23 cellular contexts compared by ENCODE assay signal in the genomic region with DNA sequence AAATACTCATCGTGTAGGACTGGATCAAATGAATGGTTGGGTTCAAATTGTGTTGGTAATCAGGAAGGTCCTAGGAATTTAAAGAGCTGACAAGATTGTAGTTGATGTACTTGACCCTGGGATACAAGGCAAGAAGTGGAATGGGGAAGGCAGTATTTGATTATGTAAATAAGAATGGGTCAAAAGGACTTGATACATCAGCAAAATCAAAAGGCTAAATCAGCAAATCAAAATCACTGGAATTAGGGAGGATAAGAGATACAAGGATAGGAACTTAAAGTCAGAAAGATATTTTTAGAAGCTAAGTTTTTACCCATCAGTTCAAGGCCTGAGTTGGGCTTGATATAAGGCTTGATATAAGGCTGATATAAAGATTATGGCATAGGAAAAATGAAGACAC.
DNase-seq lines count a peak whose midpoint lies in the region; ATAC-seq, FAIRE-seq and TF ChIP-seq lines count a peak whose summit lies in the region.
"Had no signal": no experiment of that assay in that cellular context is flagged by ENCODE, and none has a peak within 500 bp of the region (broad histone marks: within the 10 kb centered on the region; RNA-seq: fewer than 3 reads in every experiment).

No MANE protein-coding gene starts in this region.

- H4K20me1 ChIP-seq in HepG2 (ENCODE audit: insufficient read depth, low read length) = no peaks in the 10 kb centered on the region
- H4K20me1 ChIP-seq: BLaER1 treated with 17β-estradiol and CSF1 and Interleukin-3, amounts not matched to agents 10 nM and 100 nM had no signal

- H3K79me2 ChIP-seq in HepG2 (ENCODE audit: insufficient read depth, low read length) = no peaks in the 10 kb centered on the region

- peak overlapping the region; percentile 1 for H3K27ac Mint-ChIP-seq in nephron progenitor cell
- H3K27ac Mint-ChIP-seq: B cell; CD4-positive, alpha-beta T cell; CD8-positive, alpha-beta T cell had no signal

- no peak overlapping the region for H3K4me3 Mint-ChIP-seq in nephron progenitor cell
- H3K4me3 Mint-ChIP-seq: B cell; CD4-positive, alpha-beta T cell; CD8-positive, alpha-beta T cell had no signal

- BruUV-seq in HepG2 (replicated peaks; lab: Mats Ljungman, UMichigan) (TSS peak; percentile 35), Panc1 (replicated peaks; lab: Mats Ljungman, UMichigan) (TSS peak; percentile 60)

- H3K27ac ChIP-seq in HepG2 (ENCODE audit: extremely low read length, insufficient read depth, low read length) = no peak overlapping the region
- no peak overlapping the region for H3K27ac ChIP-seq in right lobe of liver
- H3K27ac ChIP-seq in Panc1 (ENCODE audit: low read length) = no peak overlapping the region
- H3K27ac ChIP-seq in psoas muscle = no peak overlapping the region
- H3K27ac ChIP-seq: BLaER1 treated with 17β-estradiol and CSF1 and Interleukin-3, amounts not matched to agents 10 nM and 100 nM; C4-2B had no signal

- TF ChIP-seq CTCF in HepG2 (CRISPR knock-in tag; IDR thresholded peaks at IDR 0.05) (no peak), right lobe of liver (IDR thresholded peaks at IDR 0.05) (no peak), Panc1 (IDR thresholded peaks at IDR 0.05) (no peak), nephron progenitor cell (IDR thresholded peaks at IDR 0.05) (no peak), psoas muscle (IDR thresholded peaks at IDR 0.05) (no peak)

- no peaks in the 10 kb centered on the region for H3K27me3 Mint-ChIP-seq in nephron progenitor cell (ENCODE audit: low read depth, poor library complexity)
- H3K27me3 Mint-ChIP-seq: B cell; CD4-positive, alpha-beta T cell had no signal

- POLR2A ChIA-PET in HepG2 (lab: Yijun Ruan, JAX) (no interaction called here), Panc1 (lab: Charles Lee) (no interaction called here)

- H3K4me2 ChIP-seq in HepG2 (ENCODE audit: low read depth, low read length) = no peak overlapping the region
- H3K4me2 ChIP-seq: BLaER1 treated with 17β-estradiol and CSF1 and Interleukin-3, amounts not matched to agents 10 nM and 100 nM had no signal

- intact Hi-C loops in HepG2 (cut with micrococcal nuclease; ENCODE audit: unreplicated experiment) (no loop called here), right lobe of liver (cut with DNase I) (no loop called here), Panc1 (cut with micrococcal nuclease; ENCODE audit: unreplicated experiment) (no loop called here), psoas muscle (cut with DNase I) (no loop called here)

- no peak overlapping the region for H3K9ac ChIP-seq in HepG2 (ENCODE audit: insufficient read depth, low read depth, low read length)
- H3K9ac ChIP-seq: BLaER1 treated with 17β-estradiol and CSF1 and Interleukin-3, amounts not matched to agents 10 nM and 100 nM had no signal

- no peak for DNase-seq in HepG2 (ENCODE audit: low spot score)
- no peak for DNase-seq in right lobe of liver
- no peak for DNase-seq in GM19239 (ENCODE audit: insufficient read length, low spot score)
- no peak for DNase-seq in Panc1 (ENCODE audit: low read depth, low spot score)
- no peak for DNase-seq in nephron progenitor cell
- DNase-seq in psoas muscle = no peak
- DNase-seq in NCI-H82 (lab: John Stamatoyannopoulos, UW) = no peak
- DNase-seq: 8988T; AML-193; Caco-2; Calu3; CD4-positive, alpha-beta T cell; CD8-positive, alpha-beta T cell; DMS79 treated with DMSO at 0.1 percent for 48 hours; GF-D8 had no signal

- H3K9me3 Mint-ChIP-seq in nephron progenitor cell = no peaks in the 10 kb centered on the region
- H3K9me3 Mint-ChIP-seq: CD4-positive, alpha-beta T cell; CD8-positive, alpha-beta T cell had no signal

- H3K4me3 ChIP-seq in HepG2 (replicated peaks in 1 of 3; ENCODE audit: insufficient read depth in 1 of 3, low read depth in 2 of 3, low read length in 3 of 3) (no peak overlapping the region), right lobe of liver (no peak overlapping the region), Panc1 (ENCODE audit: low read depth in 2 of 2, low read length in 2 of 2) (no peak overlapping the region), psoas muscle (no peak overlapping the region)
- H3K4me3 ChIP-seq: BLaER1 treated with 17β-estradiol and CSF1 and Interleukin-3, amounts not matched to agents 10 nM and 100 nM had no signal

- H3K9me3 ChIP-seq in HepG2 (ENCODE audit: low read length) (no peaks in the 10 kb centered on the region), right lobe of liver (no peaks in the 10 kb centered on the region), Panc1 (ENCODE audit: control insufficient read depth, insufficient read depth, low read depth, low read length) (no peaks in the 10 kb centered on the region), psoas muscle (no peaks in the 10 kb centered on the region)
- H3K9me3 ChIP-seq: BLaER1 treated with 17β-estradiol and CSF1 and Interleukin-3, amounts not matched to agents 10 nM and 100 nM; Caco-2 had no signal

- H3K4me1 ChIP-seq in HepG2 (ENCODE audit: insufficient read depth, low read length) = no peaks in the 10 kb centered on the region
- H3K4me1 ChIP-seq in right lobe of liver = no peaks in the 10 kb centered on the region
- no peaks in the 10 kb centered on the region for H3K4me1 ChIP-seq in Panc1 (ENCODE audit: control insufficient read depth, insufficient read depth, low read length)
- H3K4me1 ChIP-seq in psoas muscle = no peaks in the 10 kb centered on the region

- peaks cover 8% of the 10 kb centered on the region for H3K4me1 Mint-ChIP-seq in nephron progenitor cell
- H3K4me1 Mint-ChIP-seq: B cell had no signal

- in situ Hi-C loops in HepG2 (cut with HindIII; ENCODE audit: extremely low pct_ligation_motif_present, low pct_unique_long_range_greater_than_20kb) (no loop called here), Panc1 (cut with HindIII; ENCODE audit: low pct_unique_long_range_greater_than_20kb, low sequenced_read_pairs) (no loop called here)

- no peak for TF ChIP-seq RAD21 in HepG2 (CRISPR knock-in tag; IDR thresholded peaks at IDR 0.05)

- 95% methylated on average over 1 of the region's 1 CpG for WGBS in HepG2 (ENCODE audit: low lambda C conversion rate)
- WGBS in right lobe of liver (ENCODE audit: insufficient coverage, low coverage, low lambda C conversion rate, missing lambda C conversion rate) = 93% methylated on average over 1 of the region's 1 CpG
- WGBS in psoas muscle, 3 donors = 94 to 100% (median 94%) methylated on average over 1 of the region's 1 CpG

- CTCF ChIA-PET in HepG2 (lab: Yijun Ruan, JAX; ENCODE audit: low intra/inter-chr PET ratio, low total read pairs) (no interaction called here), Panc1 (lab: Charles Lee) (interaction anchor here (0.6 kb wide), 1 partner anchor 251 kb away, joined by 3 read pairs; no protein-coding TSS in a partner anchor)

- H2AFZ ChIP-seq in HepG2 (ENCODE audit: low read length) = no peak overlapping the region

- H3K27me3 ChIP-seq in HepG2 (ENCODE audit: control insufficient read depth in 1 of 2, insufficient read depth in 2 of 2, low read length in 2 of 2) (no peaks in the 10 kb centered on the region), right lobe of liver (no peaks in the 10 kb centered on the region), Panc1 (ENCODE audit: control insufficient read depth, insufficient read depth, low read length) (no peaks in the 10 kb centered on the region), psoas muscle (ENCODE audit: insufficient read depth in 3 of 3, low read length in 2 of 3) (no peaks in the 10 kb centered on the region)
- H3K27me3 ChIP-seq: BLaER1 treated with 17β-estradiol and CSF1 and Interleukin-3, amounts not matched to agents 10 nM and 100 nM had no signal

- FAIRE-seq in HepG2 (lab: Jason Lieb, UNC) = no peak
- FAIRE-seq in GM19239 (lab: Jason Lieb, UNC) = peak; percentile 31
- FAIRE-seq: A204.1, D721Med, G401.6, GM12891 had no signal

- TF ChIP-seq POLR2A in HepG2 (IDR thresholded peaks at IDR 0.05; ENCODE audit: insufficient read depth in 1 of 2, low read depth in 2 of 2, low read length in 2 of 2) (no peak), right lobe of liver (IDR thresholded peaks at IDR 0.05) (no peak)

- TF ChIP-seq EP300 in HepG2 (IDR thresholded peaks at IDR 0.05; ENCODE audit: low read depth in 2 of 2, low read length in 2 of 2) (no peak), HepG2 (CRISPR knock-in tag; IDR thresholded peaks at IDR 0.05; ENCODE audit: borderline replicate concordance) (no peak)

- H3K36me3 ChIP-seq in HepG2 (replicated peaks in 1 of 2; ENCODE audit: control insufficient read depth in 1 of 2, insufficient read depth in 2 of 2, low read length in 2 of 2) = peaks cover 6 to 23% of the 10 kb centered on the region in 2 experiments
- peaks cover 0 to 15% (median 8%) of the 10 kb centered on the region in 4 donors for H3K36me3 ChIP-seq in right lobe of liver
- peaks cover 15% of the 10 kb centered on the region for H3K36me3 ChIP-seq in Panc1 (ENCODE audit: control insufficient read depth, insufficient read depth, low read length)
- peaks cover 4 to 74% of the 10 kb centered on the region in 2 donors for H3K36me3 ChIP-seq in psoas muscle (ENCODE audit: insufficient read depth in 1 of 2, low read depth in 1 of 2)

- ATAC-seq in HepG2 (no peak), right lobe of liver (no peak), Panc1 (no peak), psoas muscle (no peak), GM21737 (IDR thresholded peaks at IDR 0.05; ENCODE audit: unreplicated experiment) (no peak)
- ATAC-seq: CD8-positive, alpha-beta T cell had no signal

- H3K36me3 Mint-ChIP-seq in nephron progenitor cell (ENCODE audit: low read depth) = peaks cover 81% of the 10 kb centered on the region

TF ChIP-seq in HepG2, 621 proteins besides CTCF, POLR2A, EP300 and RAD21:
- TF ChIP-seq ZNF136 (CRISPR knock-in tag; IDR thresholded peaks at IDR 0.05; ENCODE audit: low read depth) = no peak
- no peak for TF ChIP-seq ZSCAN21 (CRISPR knock-in tag; IDR thresholded peaks at IDR 0.05; ENCODE audit: borderline replicate concordance)
- TF ChIP-seq MAFF (IDR thresholded peaks at IDR 0.05; ENCODE audit: low read depth, low read length) = peak; percentile 43; the same call in 1 of the 2 replicates
- peak; percentile 10 to 55; a peak in 2 of 4 replicates for TF ChIP-seq MAFK (conservative IDR thresholded peaks at IDR 0.05 in 1 of 2, IDR thresholded peaks at IDR 0.05 in 1 of 2; ENCODE audit: low read length in 2 of 2)
